23 cellular contexts compared by ENCODE assay signal in the genomic region with DNA sequence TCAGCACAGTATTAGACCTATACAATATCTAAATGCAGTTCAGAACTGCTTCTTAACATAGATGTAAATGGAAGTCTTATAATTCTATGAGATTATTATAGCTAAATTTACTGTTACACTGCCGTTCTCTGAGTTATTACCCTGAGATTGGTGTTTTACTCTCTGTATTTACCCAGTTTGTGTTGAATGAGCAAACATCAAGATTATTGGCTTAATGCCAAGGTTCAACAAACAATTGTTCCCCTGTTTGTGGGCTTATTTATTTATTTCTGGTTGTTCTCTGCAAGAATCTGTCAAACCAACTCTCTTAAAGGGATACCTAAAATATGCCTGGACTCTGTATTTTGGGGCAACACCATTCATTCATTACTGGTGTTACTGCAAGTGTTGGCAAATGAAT. TPM values are rescaled to one million over a fixed set of nuclear protein-coding genes. Genes with fewer than 3 reads are reported as not detected.
DNase-seq lines count a peak whose midpoint lies in the region; ATAC-seq and TF ChIP-seq lines count a peak whose summit lies in the region.
"Had no signal": no experiment of that assay in that cellular context is flagged by ENCODE, and none has a peak within 500 bp of the region (broad histone marks: within the 10 kb centered on the region; RNA-seq: fewer than 3 reads in every experiment).

No MANE protein-coding gene starts in this region.

- no peaks in the 10 kb centered on the region for H4K20me1 ChIP-seq in neural progenitor cell (ENCODE audit: low read depth)
- H4K20me1 ChIP-seq: BLaER1 treated with 17β-estradiol and CSF1 and Interleukin-3, amounts not matched to agents 10 nM and 100 nM had no signal

- peak overlapping the region; percentile 58 to 83 (median 76) for H3K27ac ChIP-seq in body of pancreas
- no peak overlapping the region for H3K27ac ChIP-seq in adrenal gland
- H3K27ac ChIP-seq in neural progenitor cell, result no peak overlapping the region
- H3K27ac ChIP-seq: BLaER1 treated with 17β-estradiol and CSF1 and Interleukin-3, amounts not matched to agents 10 nM and 100 nM; lower lobe of right lung; thyroid gland had no signal

- no peak overlapping the region for H3K4me3 Mint-ChIP-seq in neural progenitor cell
- H3K4me3 Mint-ChIP-seq: activated naive CD4-positive, alpha-beta T cell treated with anti-CD3 and anti-CD28 coated beads, Interleukin-2, amount 10 ng/mL, durations not matched to agents 7 days and 5 days had no signal

- H3K36me3 Mint-ChIP-seq in neural progenitor cell, result no peaks in the 10 kb centered on the region
- H3K36me3 Mint-ChIP-seq: activated naive CD4-positive, alpha-beta T cell treated with anti-CD3 and anti-CD28 coated beads, Interleukin-2, amount 10 ng/mL, durations not matched to agents 7 days and 5 days had no signal

- H3K9ac ChIP-seq in neural progenitor cell, result no peak overlapping the region
- H3K9ac ChIP-seq: BLaER1 treated with 17β-estradiol and CSF1 and Interleukin-3, amounts not matched to agents 10 nM and 100 nM had no signal

- TF ChIP-seq POLR2A in body of pancreas (IDR thresholded peaks at IDR 0.05), result no peak
- TF ChIP-seq POLR2A in adrenal gland (IDR thresholded peaks at IDR 0.05), result no peak

- H3F3A ChIP-seq in neural progenitor cell (ENCODE audit: low read depth), result peaks cover 4% of the 10 kb centered on the region

- TF ChIP-seq CTCF in body of pancreas (IDR thresholded peaks at IDR 0.05), result no peak
- no peak for TF ChIP-seq CTCF in adrenal gland (IDR thresholded peaks at IDR 0.05)
- TF ChIP-seq CTCF in neural progenitor cell (IDR thresholded peaks at IDR 0.05), result no peak

- peak; percentile 75 for DNase-seq in Ammon's horn (ENCODE audit: low spot score)
- peak; percentile 58 for DNase-seq in NCI-H1105 (lab: John Stamatoyannopoulos, UW)
- no peak for DNase-seq in body of pancreas
- DNase-seq in medulla oblongata (ENCODE audit: extremely low spot score), result peak; percentile 88
- no peak for DNase-seq in NCI-H2196 treated with DMSO at 0.1 percent for 48 hours (lab: John Stamatoyannopoulos, UW; ENCODE audit: unreplicated experiment)
- DNase-seq in adrenal gland, result no peak
- no peak for DNase-seq in activated CD4-positive, alpha-beta T cell treated with anti-CD3 and anti-CD28 coated beads, Interleukin-2, amount 50 U/mL, for 1 hour
- DNase-seq in neural progenitor cell (ENCODE audit: low spot score), result no peak
- DNase-seq: activated CD4-positive, alpha-beta T cell treated with anti-CD3 and anti-CD28 coated beads for 1 hour; activated naive CD4-positive, alpha-beta T cell treated with anti-CD3 and anti-CD28 coated beads, Interleukin-2, amount 10 ng/mL, durations not matched to agents 7 days and 5 days; activated T-cell treated with anti-CD3 and anti-CD28 coated beads, Interleukin-2, amount 50 U/mL, for 48 hours; lower lobe of right lung; NCI-H446; occipital lobe; sigmoid colon; T-helper 9 cell; thyroid gland had no signal

- H3K4me2 ChIP-seq in neural progenitor cell, result no peak overlapping the region
- H3K4me2 ChIP-seq: BLaER1 treated with 17β-estradiol and CSF1 and Interleukin-3, amounts not matched to agents 10 nM and 100 nM had no signal

- H3K4me1 ChIP-seq in body of pancreas (peaks cover 55% of the 10 kb centered on the region), adrenal gland (replicated peaks in 1 of 2) (peaks cover 0 to 1% of the 10 kb centered on the region in 2 donors), neural progenitor cell (no peaks in the 10 kb centered on the region)

- H3K9me3 ChIP-seq in body of pancreas (no peaks in the 10 kb centered on the region), adrenal gland (replicated peaks in 1 of 3) (no peaks in the 10 kb centered on the region), neural progenitor cell (ENCODE audit: low read depth) (no peaks in the 10 kb centered on the region)
- H3K9me3 ChIP-seq: lower lobe of right lung, sigmoid colon, thyroid gland had no signal

- no peak overlapping the region for H3K27ac Mint-ChIP-seq in neural progenitor cell
- H3K27ac Mint-ChIP-seq: activated naive CD4-positive, alpha-beta T cell treated with anti-CD3 and anti-CD28 coated beads, Interleukin-2, amount 10 ng/mL, durations not matched to agents 7 days and 5 days had no signal

- H3K27me3 ChIP-seq in body of pancreas (no peaks in the 10 kb centered on the region), adrenal gland (peaks cover 4% of the 10 kb centered on the region), neural progenitor cell (peaks cover 28% of the 10 kb centered on the region)
- H3K27me3 ChIP-seq: BLaER1 treated with 17β-estradiol and CSF1 and Interleukin-3, amounts not matched to agents 10 nM and 100 nM; sigmoid colon; thyroid gland had no signal

- H3K36me3 ChIP-seq in body of pancreas (replicated peaks in 1 of 2; ENCODE audit: insufficient read depth in 1 of 2, low read depth in 2 of 2), result no peaks in the 10 kb centered on the region
- no peaks in the 10 kb centered on the region for H3K36me3 ChIP-seq in adrenal gland (replicated peaks in 1 of 2)
- H3K36me3 ChIP-seq in neural progenitor cell, result no peaks in the 10 kb centered on the region
- H3K36me3 ChIP-seq: BLaER1 treated with 17β-estradiol and CSF1 and Interleukin-3, amounts not matched to agents 10 nM and 100 nM; lower lobe of right lung; sigmoid colon; thyroid gland had no signal

- ATAC-seq in body of pancreas, result peak; percentile 65
- ATAC-seq: HCT116 had no signal

- 9 to 14% methylated on average over 1 of the region's 1 CpG for WGBS in body of pancreas, 2 donors
- whole genome bisulfite sequencing in adrenal gland, 4 donors, result 43 to 67% (median 62%) methylated on average over 1 of the region's 1 CpG

- no peaks in the 10 kb centered on the region for H3K9me3 Mint-ChIP-seq in neural progenitor cell
- H3K9me3 Mint-ChIP-seq: activated naive CD4-positive, alpha-beta T cell treated with anti-CD3 and anti-CD28 coated beads, Interleukin-2, amount 10 ng/mL, durations not matched to agents 7 days and 5 days had no signal

- peaks cover 7% of the 10 kb centered on the region for H3K27me3 Mint-ChIP-seq in neural progenitor cell (ENCODE audit: insufficient read depth, low read depth)

- peaks cover 11% of the 10 kb centered on the region for H3K4me1 Mint-ChIP-seq in neural progenitor cell
- H3K4me1 Mint-ChIP-seq: activated naive CD4-positive, alpha-beta T cell treated with anti-CD3 and anti-CD28 coated beads, Interleukin-2, amount 10 ng/mL, durations not matched to agents 7 days and 5 days had no signal

- intact Hi-C loops in body of pancreas (cut with DNase I) (no loop called here), adrenal gland (cut with DNase I) (no loop called here)

- H3K79me2 ChIP-seq in neural progenitor cell (ENCODE audit: low read depth), result no peaks in the 10 kb centered on the region

- no peak overlapping the region for H3K4me3 ChIP-seq in body of pancreas
- no peak overlapping the region for H3K4me3 ChIP-seq in adrenal gland
- no peak overlapping the region for H3K4me3 ChIP-seq in neural progenitor cell
- H3K4me3 ChIP-seq: BLaER1 treated with 17β-estradiol and CSF1 and Interleukin-3, amounts not matched to agents 10 nM and 100 nM; lower lobe of right lung; sigmoid colon; thyroid gland had no signal

- no peak overlapping the region for H2AFZ ChIP-seq in neural progenitor cell (replicated peaks)

RNA-seq across cellular contexts. Expression of a gene that starts 5.2 kb away (rescaled TPM):
- total RNA-seq in body of pancreas, result under 1 TPM in 1 of 2 donors, not detected in 1; 0.26 TPM
- total RNA-seq in adrenal gland, result not detected
- not detected for polyA plus RNA-seq in adrenal gland
- not detected in 2 replicates for total RNA-seq in neural progenitor cell (ENCODE audit: low replicate concordance)
- total RNA-seq: activated CD8-positive, alpha-beta memory T cell treated with anti-CD3 and anti-CD28 coated beads for 36 hours; LHCN-M2; myocyte; occipital lobe; RPMI7951; thyroid gland had no signal

Comparison
In these comparisons a context has a peak if more than half of its experiments do, and no peak if none do; other contexts are left out.
1. DNase-seq: peak in Ammon's horn (single experiment), NCI-H1105 (single experiment) and medulla oblongata (single experiment); none in body of pancreas (0 of 4), NCI-H2196 treated with DMSO at 0.1 percent for 48 hours (single experiment), adrenal gland (0 of 7), activated CD4-positive, alpha-beta T cell treated with anti-CD3 and anti-CD28 coated beads, Interleukin-2, amount 50 U/mL, for 1 hour (single experiment) and neural progenitor cell (single experiment).
2. H3K27ac ChIP-seq: peak in body of pancreas (4 of 4); none in adrenal gland (0 of 5) and neural progenitor cell (single experiment).